In genomic region chr3:43770426-43771103, GRCh38 we compare ENCODE assay signal across 1 cellular context.
TF ChIP-seq lines count a peak whose summit lies in the region.

No MANE protein-coding gene starts in this region.

TF ChIP-seq in HEK293, 187 proteins besides CTCF, POLR2A, EP300 and RAD21 (continued from another document and continues in another):
- 0 out of 2 replicates have a peak, but pooled peaks have one; percentile 38 for TF ChIP-seq EGR2 (tag by site-specific recombination; IDR thresholded peaks at IDR 0.05; ENCODE audit: low read depth)
- no peak for TF ChIP-seq ZNF600 (tag by site-specific recombination; IDR thresholded peaks at IDR 0.05)
- no peak for TF ChIP-seq ZNF513 (tag by site-specific recombination; IDR thresholded peaks at IDR 0.05)
- TF ChIP-seq ZBTB17 (tag by site-specific recombination; IDR thresholded peaks at IDR 0.05), result 0 out of 2 replicates have a peak, but pooled peaks have one; percentile 20
- TF ChIP-seq ZSCAN18 (tag by site-specific recombination; IDR thresholded peaks at IDR 0.05), result no peak
- TF ChIP-seq ZNF391 (tag by site-specific recombination; IDR thresholded peaks at IDR 0.05; ENCODE audit: borderline replicate concordance, low read depth), result no peak
- no peak for TF ChIP-seq PRDM1 (tag by site-specific recombination; IDR thresholded peaks at IDR 0.05)
- no peak for TF ChIP-seq ZBTB48 (tag by site-specific recombination; IDR thresholded peaks at IDR 0.05)
- no peak for TF ChIP-seq SALL2 (tag by site-specific recombination; IDR thresholded peaks at IDR 0.05; ENCODE audit: borderline replicate concordance)
- TF ChIP-seq SP2 (tag by site-specific recombination; IDR thresholded peaks at IDR 0.05), result peak; percentile 22
- TF ChIP-seq ZNF155 (tag by site-specific recombination; IDR thresholded peaks at IDR 0.05), result no peak
- peak; percentile 34; the same call in 1 of the 2 replicates for TF ChIP-seq ZNF629 (tag by site-specific recombination; IDR thresholded peaks at IDR 0.05)
- TF ChIP-seq ZNF501 (tag by site-specific recombination; IDR thresholded peaks at IDR 0.05), result no peak
- TF ChIP-seq ZNF404 (tag by site-specific recombination; IDR thresholded peaks at IDR 0.05), result no peak
- TF ChIP-seq KLF9 (tag by site-specific recombination; IDR thresholded peaks at IDR 0.05; ENCODE audit: low read depth), result peak; percentile 43; the same call in 1 of the 2 replicates
- 0 out of 2 replicates have a peak, but pooled peaks have one; percentile 17 for TF ChIP-seq ZNF692 (tag by site-specific recombination; IDR thresholded peaks at IDR 0.05)
- TF ChIP-seq ZNF433 (tag by site-specific recombination; IDR thresholded peaks at IDR 0.05; ENCODE audit: low read depth), result no peak
- TF ChIP-seq ZNF398 (tag by site-specific recombination; IDR thresholded peaks at IDR 0.05), result peak; percentile 74
- TF ChIP-seq ZBTB21 (tag by site-specific recombination; IDR thresholded peaks at IDR 0.05), result peak; percentile 25; the same call in 1 of the 2 replicates
- no peak for TF ChIP-seq ZNF555 (tag by site-specific recombination; conservative IDR thresholded peaks at IDR 0.05)
- no peak for TF ChIP-seq ZNF174 (tag by site-specific recombination; IDR thresholded peaks at IDR 0.05)
- TF ChIP-seq HIC1 (tag by site-specific recombination; IDR thresholded peaks at IDR 0.05), result no peak
- TF ChIP-seq ZNF157 (tag by site-specific recombination; IDR thresholded peaks at IDR 0.05), result no peak
- no peak for TF ChIP-seq ZNF544 (tag by site-specific recombination; IDR thresholded peaks at IDR 0.05)
- TF ChIP-seq ZNF701 (tag by site-specific recombination; IDR thresholded peaks at IDR 0.05), result no peak
- no peak for TF ChIP-seq ZBTB49 (tag by site-specific recombination; IDR thresholded peaks at IDR 0.05; ENCODE audit: low read depth)
- no peak for TF ChIP-seq ZNF19 (tag by site-specific recombination; IDR thresholded peaks at IDR 0.05; ENCODE audit: low read depth)
- TF ChIP-seq ZNF777 (tag by site-specific recombination; IDR thresholded peaks at IDR 0.05; ENCODE audit: borderline replicate concordance), result no peak
- TF ChIP-seq BCL11B (tag by site-specific recombination; IDR thresholded peaks at IDR 0.05; ENCODE audit: low read depth), result no peak
- 0 out of 2 replicates have a peak, but pooled peaks have one; percentile 75 for TF ChIP-seq KLF17 (tag by site-specific recombination; IDR thresholded peaks at IDR 0.05)
- TF ChIP-seq GLIS2 (tag by site-specific recombination; IDR thresholded peaks at IDR 0.05), result no peak
- TF ChIP-seq ZNF623 (tag by site-specific recombination; IDR thresholded peaks at IDR 0.05), result no peak
- no peak for TF ChIP-seq KLF10 (tag by site-specific recombination; IDR thresholded peaks at IDR 0.05)
- no peak for TF ChIP-seq ZNF830 (tag by site-specific recombination; IDR thresholded peaks at IDR 0.05; ENCODE audit: low read depth)
- TF ChIP-seq ZFHX2 (tag by site-specific recombination; conservative IDR thresholded peaks at IDR 0.05), result peak; percentile 69
- no peak for TF ChIP-seq BCL6B (tag by site-specific recombination; IDR thresholded peaks at IDR 0.05)
- TF ChIP-seq ZIC2 (tag by site-specific recombination; IDR thresholded peaks at IDR 0.05), result no peak
- no peak for TF ChIP-seq ZNF114 (tag by site-specific recombination; IDR thresholded peaks at IDR 0.05)
- no peak for TF ChIP-seq ZNF266 (tag by site-specific recombination; IDR thresholded peaks at IDR 0.05; ENCODE audit: low read depth)
- TF ChIP-seq HOXD13 (CRISPR knock-in tag; IDR thresholded peaks at IDR 0.05; ENCODE audit: borderline replicate concordance), result no peak
- no peak for TF ChIP-seq ZNF221 (tag by site-specific recombination; IDR thresholded peaks at IDR 0.05; ENCODE audit: borderline replicate concordance)
- TF ChIP-seq ZNF302 (tag by site-specific recombination; IDR thresholded peaks at IDR 0.05; ENCODE audit: low read depth), result no peak
- peak; percentile 23; the same call in 1 of the 2 replicates for TF ChIP-seq ZEB2 (tag by site-specific recombination; IDR thresholded peaks at IDR 0.05)
- no peak for TF ChIP-seq ZNF837 (tag by site-specific recombination; IDR thresholded peaks at IDR 0.05)
- TF ChIP-seq ZSCAN5A (tag by site-specific recombination; IDR thresholded peaks at IDR 0.05), result no peak
- TF ChIP-seq ZNF677 (tag by site-specific recombination; IDR thresholded peaks at IDR 0.05), result no peak
- TF ChIP-seq ZNF704 (tag by site-specific recombination; IDR thresholded peaks at IDR 0.05), result no peak
- no peak for TF ChIP-seq ZBTB7A (tag by site-specific recombination; IDR thresholded peaks at IDR 0.05; ENCODE audit: low read depth)
- TF ChIP-seq REPIN1 (tag by site-specific recombination; IDR thresholded peaks at IDR 0.05; ENCODE audit: low read depth), result no peak
